ENCODE assay signal across 25 cellular contexts in genomic region chr1:185699874-185700273, GRCh38.
"Had no signal": no experiment of that assay in that cellular context is flagged by ENCODE, and none has a peak within 500 bp of the region (broad histone marks: within the 10 kb centered on the region; RNA-seq: fewer than 3 reads in every experiment).

No MANE protein-coding gene starts in this region.

- H3K4me3 Mint-ChIP-seq: activated CD8-positive, alpha-beta T cell treated with anti-CD3 and anti-CD28 coated beads, Interleukin-2, amount 10 ng/mL, durations not matched to agents 7 days and 5 days; activated naive CD4-positive, alpha-beta T cell treated with anti-CD3 and anti-CD28 coated beads, Interleukin-2, amount 50 U/mL, for 24 hours; central memory CD8-positive, alpha-beta T cell; T-helper 1 cell treated with Interleukin-12 subunit alpha and Interleukin-12 subunit beta and Interleukin-4 antibody, amounts not matched to agents 30 μg/mL and 1 μg/mL, for 36 hours had no signal

- H3K4me1 ChIP-seq: breast epithelium, SJSA1 had no signal

- H3K4me3 ChIP-seq: breast epithelium, MG63, SJSA1 had no signal

- H3K27me3 ChIP-seq: SJSA1 had no signal

- H3K9me3 ChIP-seq: breast epithelium, MG63, SJSA1 had no signal

- DNase-seq: activated CD4-positive, alpha-beta T cell treated with anti-CD3 and anti-CD28 coated beads for 48 hours; activated CD4-positive, alpha-beta T cell treated with anti-CD3 and anti-CD28 coated beads, Interleukin-2, amount 50 U/mL, for 4 hours; activated CD4-positive, CD25-positive, alpha-beta regulatory T cell treated with anti-CD3 and anti-CD28 coated beads, Interleukin-2, amount 50 U/mL, for 72 hours; activated CD8-positive, alpha-beta memory T cell treated with anti-CD3 and anti-CD28 coated beads, Interleukin-2, amount 50 U/mL, for 48 hours; activated CD8-positive, alpha-beta T cell treated with anti-CD3 and anti-CD28 coated beads, Interleukin-2, amount 10 ng/mL, durations not matched to agents 7 days and 5 days; activated T-cell treated with anti-CD3 and anti-CD28 coated beads, Interleukin-2, amount 50 U/mL, for 1 hour; aorta; MG63; MV-4-11; NCI-H1092 treated with DMSO at 0.1 percent for 48 hours; NCI-H1417 treated with DMSO at 0.1 percent for 48 hours; NCI-H1694; NCI-H2029; NCI-H2107; NCI-H2171 treated with DMSO at 0.1 percent for 48 hours; NCI-H226; NCI-H526; NCI-H774; PC-3; SHP77 had no signal

- H3K4me1 Mint-ChIP-seq: central memory CD8-positive, alpha-beta T cell had no signal

- H3K36me3 ChIP-seq: breast epithelium, MG63, SJSA1 had no signal

- H3K36me3 Mint-ChIP-seq: activated naive CD4-positive, alpha-beta T cell treated with anti-CD3 and anti-CD28 coated beads, Interleukin-2, amount 50 U/mL, for 24 hours had no signal

- H3K9me3 Mint-ChIP-seq: activated naive CD4-positive, alpha-beta T cell treated with anti-CD3 and anti-CD28 coated beads, Interleukin-2, amount 50 U/mL, for 24 hours; central memory CD8-positive, alpha-beta T cell; T-helper 1 cell treated with Interleukin-12 subunit alpha and Interleukin-12 subunit beta and Interleukin-4 antibody, amounts not matched to agents 30 μg/mL and 1 μg/mL, for 36 hours had no signal

- H3K27ac Mint-ChIP-seq: activated CD8-positive, alpha-beta T cell treated with anti-CD3 and anti-CD28 coated beads, Interleukin-2, amount 10 ng/mL, durations not matched to agents 7 days and 5 days; activated naive CD4-positive, alpha-beta T cell treated with anti-CD3 and anti-CD28 coated beads, Interleukin-2, amount 50 U/mL, for 24 hours; T-helper 1 cell treated with Interleukin-12 subunit alpha and Interleukin-12 subunit beta and Interleukin-4 antibody, amounts not matched to agents 30 μg/mL and 1 μg/mL, for 36 hours had no signal

- H3K27ac ChIP-seq: breast epithelium, SJSA1 had no signal
